1 cellular context compared by ENCODE assay signal in the genomic region with DNA sequence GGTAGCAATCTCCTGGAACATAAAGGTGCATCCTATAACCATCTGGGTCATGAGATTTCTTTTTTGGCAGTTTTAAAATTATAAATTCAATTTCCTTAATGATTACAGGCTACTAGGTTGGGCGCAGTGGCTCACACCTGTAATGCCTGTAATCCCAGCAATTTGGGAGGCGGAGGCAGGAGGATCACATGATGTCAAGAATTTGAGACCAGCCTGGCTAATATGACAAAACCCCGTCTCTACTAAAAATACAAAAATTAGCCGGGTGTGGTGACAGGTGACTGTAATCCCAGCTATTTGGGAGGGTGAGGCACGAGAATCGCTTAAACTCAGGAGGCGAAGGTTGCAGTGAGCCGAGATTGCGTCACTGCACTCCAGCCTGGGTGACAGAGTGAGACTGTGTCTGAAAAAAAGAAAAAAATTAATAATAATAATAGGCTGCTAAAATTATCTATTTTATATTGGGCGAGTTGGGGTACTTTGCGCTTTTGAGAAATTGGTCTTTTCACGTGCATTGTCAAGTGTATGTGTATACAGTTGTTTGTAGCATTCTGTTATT.
A peak's percentile ranks its signal among the peaks of the same experiment; 100 is the strongest.
TF ChIP-seq lines count a peak whose summit lies in the region.

No MANE protein-coding gene starts in this region.

TF ChIP-seq in H1, 55 proteins besides CTCF, POLR2A, EP300 and RAD21:
- TF ChIP-seq, protein P1, sequence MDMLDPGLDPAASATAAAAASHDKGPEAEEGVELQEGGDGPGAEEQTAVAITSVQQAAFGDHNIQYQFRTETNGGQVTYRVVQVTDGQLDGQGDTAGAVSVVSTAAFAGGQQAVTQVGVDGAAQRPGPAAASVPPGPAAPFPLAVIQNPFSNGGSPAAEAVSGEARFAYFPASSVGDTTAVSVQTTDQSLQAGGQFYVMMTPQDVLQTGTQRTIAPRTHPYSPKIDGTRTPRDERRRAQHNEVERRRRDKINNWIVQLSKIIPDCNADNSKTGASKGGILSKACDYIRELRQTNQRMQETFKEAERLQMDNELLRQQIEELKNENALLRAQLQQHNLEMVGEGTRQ (IDR thresholded peaks at IDR 0.05; ENCODE audit: low read length) = no peak
- peak; percentile 40; the same call in 1 of the 2 replicates for TF ChIP-seq CEBPB (IDR thresholded peaks at IDR 0.05; ENCODE audit: low read depth, low read length)
